9 cellular contexts compared by ENCODE assay signal in the genomic region with DNA sequence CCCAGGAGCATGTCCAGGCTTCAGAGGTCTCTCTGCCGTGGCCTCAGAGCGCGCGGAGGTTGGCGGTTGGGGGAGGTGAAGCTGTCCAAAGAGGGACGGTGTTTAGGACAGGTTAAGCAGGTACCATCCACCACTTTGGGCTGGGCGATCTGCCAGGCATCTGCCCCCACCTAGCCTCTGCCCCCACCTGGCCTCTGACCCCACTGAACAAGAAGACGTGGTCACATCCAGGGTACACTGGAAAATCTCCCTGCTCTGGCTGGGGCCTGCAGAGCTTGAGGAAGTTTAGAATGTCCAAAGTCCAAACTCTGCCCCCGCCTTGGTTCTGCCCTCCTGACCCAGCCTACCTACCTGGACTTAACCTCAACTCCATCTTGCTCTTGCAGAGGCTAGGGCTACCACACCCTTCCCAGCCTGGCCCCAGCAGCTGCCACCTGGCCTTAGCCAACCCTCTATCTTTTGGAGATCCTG. TPM values are rescaled to one million over a fixed set of nuclear protein-coding genes. Genes with fewer than 3 reads are reported as not detected.
DNase-seq lines count a peak whose midpoint lies in the region; ATAC-seq and TF ChIP-seq lines count a peak whose summit lies in the region.
"Had no signal": no experiment of that assay in that cellular context is flagged by ENCODE, and none has a peak within 500 bp of the region (broad histone marks: within the 10 kb centered on the region; RNA-seq: fewer than 3 reads in every experiment).

No MANE protein-coding gene starts in this region.

- intact Hi-C loops in activated CD4-positive, alpha-beta T cell treated with anti-CD3 and anti-CD28 coated beads, Interleukin-2, amount 10 ng/mL, durations not matched to agents 24 days and 14 days (cut with micrococcal nuclease): loop anchor here (2.0 kb wide), 1 partner anchor 37 kb away; a partner anchor contains a TSS
- intact Hi-C loops in lower lobe of right lung (cut with DNase I): no loop called here

- no peaks in the 10 kb centered on the region for H3K36me3 ChIP-seq in lower lobe of right lung
- no peaks in the 10 kb centered on the region for H3K36me3 ChIP-seq in thoracic aorta

- peaks cover 3% of the 10 kb centered on the region for H3K27me3 Mint-ChIP-seq in activated CD4-positive, alpha-beta T cell treated with anti-CD3 and anti-CD28 coated beads, Interleukin-2, amount 10 ng/mL, durations not matched to agents 24 days and 14 days

- H3K9me3 Mint-ChIP-seq in activated CD4-positive, alpha-beta T cell treated with anti-CD3 and anti-CD28 coated beads, Interleukin-2, amount 10 ng/mL, durations not matched to agents 24 days and 14 days: no peaks in the 10 kb centered on the region

- H3K4me3 Mint-ChIP-seq in activated CD4-positive, alpha-beta T cell treated with anti-CD3 and anti-CD28 coated beads, Interleukin-2, amount 10 ng/mL, durations not matched to agents 24 days and 14 days: peak overlapping the region; percentile 96

- H3K36me3 Mint-ChIP-seq in activated CD4-positive, alpha-beta T cell treated with anti-CD3 and anti-CD28 coated beads, Interleukin-2, amount 10 ng/mL, durations not matched to agents 24 days and 14 days (ENCODE audit: low read depth): peaks cover 2% of the 10 kb centered on the region

- H3K9me3 ChIP-seq in lower lobe of right lung (no peaks in the 10 kb centered on the region), thoracic aorta (no peaks in the 10 kb centered on the region)

- H3K4me3 ChIP-seq in astrocyte of the cerebellum (ENCODE audit: low read depth, low read length): peak overlapping the region; percentile 77
- peak overlapping the region; percentile 89 for H3K4me3 ChIP-seq in lower lobe of right lung
- peak overlapping the region; percentile 79 for H3K4me3 ChIP-seq in thoracic aorta

- no peaks in the 10 kb centered on the region for H3K27me3 ChIP-seq in lower lobe of right lung (ENCODE audit: low read depth)
- no peaks in the 10 kb centered on the region for H3K27me3 ChIP-seq in thoracic aorta (replicated peaks; ENCODE audit: insufficient read depth)

- H3K27ac Mint-ChIP-seq in activated CD4-positive, alpha-beta T cell treated with anti-CD3 and anti-CD28 coated beads, Interleukin-2, amount 10 ng/mL, durations not matched to agents 24 days and 14 days: no peak overlapping the region

- H3K27ac ChIP-seq in lower lobe of right lung (peak overlapping the region; percentile 96), thoracic aorta (peak overlapping the region; percentile 96 to 98)

- in situ Hi-C loops in astrocyte of the cerebellum (cut with HindIII; ENCODE audit: low sequenced_read_pairs): no loop called here

- H3K4me1 ChIP-seq in lower lobe of right lung (peaks cover 84% of the 10 kb centered on the region), thoracic aorta (ENCODE audit: control insufficient read depth in 1 of 2, low read depth in 2 of 2) (peaks cover 36 to 71% of the 10 kb centered on the region in 2 donors)

- TF ChIP-seq CTCF in astrocyte of the cerebellum (IDR thresholded peaks at IDR 0.05; ENCODE audit: low read depth, low read length, missing control alignments) (no peak), lower lobe of right lung (IDR thresholded peaks at IDR 0.05) (no peak), thoracic aorta (IDR thresholded peaks at IDR 0.05) (no peak)

- no peak for DNase-seq in activated CD4-positive, alpha-beta T cell treated with anti-CD3 and anti-CD28 coated beads, Interleukin-2, amount 10 ng/mL, durations not matched to agents 24 days and 14 days
- no peak for DNase-seq in activated CD4-positive, alpha-beta T cell treated with anti-CD3 and anti-CD28 coated beads for 4 hours
- no peak for DNase-seq in astrocyte of the cerebellum (ENCODE audit: low read depth)
- DNase-seq in lower lobe of right lung: no peak
- DNase-seq in thoracic aorta (ENCODE audit: low spot score): no peak
- DNase-seq in amniotic stem cell (lab: John Stamatoyannopoulos, UW): no peak
- no peak for DNase-seq in hippocampal formation (lab: John Stamatoyannopoulos, UW)
- DNase-seq: stimulated activated CD4-positive, alpha-beta T cell treated with anti-CD3 and anti-CD28 coated beads, Interleukin-4, amount 100 ng/mL, for 4 hours had no signal

- ATAC-seq in lower lobe of right lung (no peak), thoracic aorta (ENCODE audit: insufficient number of reproducible peaks, low FRiP score, low read depth) (no peak), GM18502 (IDR thresholded peaks at IDR 0.05; ENCODE audit: poor library complexity, unreplicated experiment) (no peak)

- H3K4me1 Mint-ChIP-seq in activated CD4-positive, alpha-beta T cell treated with anti-CD3 and anti-CD28 coated beads, Interleukin-2, amount 10 ng/mL, durations not matched to agents 24 days and 14 days: peaks cover 27% of the 10 kb centered on the region

RNA-seq across cellular contexts. Expression of a gene that starts 1.6 kb away (rescaled TPM):
- total RNA-seq in activated CD4-positive, alpha-beta T cell treated with anti-CD3 and anti-CD28 coated beads, Interleukin-2, amount 10 ng/mL, durations not matched to agents 24 days and 14 days: 14.5 and 15.0 TPM in 2 replicates
- total RNA-seq in lower lobe of right lung (162 TPM), thoracic aorta (100 to 1,000 TPM; 197 to 260 TPM)

RNA-seq across cellular contexts. Expression of a gene that starts 37.6 kb away (rescaled TPM):
- total RNA-seq in activated CD4-positive, alpha-beta T cell treated with anti-CD3 and anti-CD28 coated beads, Interleukin-2, amount 10 ng/mL, durations not matched to agents 24 days and 14 days: 10.9 and 11.8 TPM in 2 replicates
- total RNA-seq in lower lobe of right lung (35.7 TPM), thoracic aorta (10 to 100 TPM; 35.5 to 74.9 TPM)

Comparison
In these comparisons a context has a peak if more than half of its experiments do, and no peak if none do; other contexts are left out.
1. RNA of a gene that starts 1.6 kb away (total RNA-seq): 197 to 260 TPM in thoracic aorta and 162 TPM in lower lobe of right lung (single experiment); 14.5 to 15.0 TPM in activated CD4-positive, alpha-beta T cell treated with anti-CD3 and anti-CD28 coated beads, Interleukin-2, amount 10 ng/mL, durations not matched to agents 24 days and 14 days; every median in the first group is over 10 times any median in the second.
2. Peak in every context shown above with its lines, with median percentiles within 50 percentile points of each other: H3K4me3 ChIP-seq.